8 cellular contexts compared by ENCODE assay signal in the genomic region with DNA sequence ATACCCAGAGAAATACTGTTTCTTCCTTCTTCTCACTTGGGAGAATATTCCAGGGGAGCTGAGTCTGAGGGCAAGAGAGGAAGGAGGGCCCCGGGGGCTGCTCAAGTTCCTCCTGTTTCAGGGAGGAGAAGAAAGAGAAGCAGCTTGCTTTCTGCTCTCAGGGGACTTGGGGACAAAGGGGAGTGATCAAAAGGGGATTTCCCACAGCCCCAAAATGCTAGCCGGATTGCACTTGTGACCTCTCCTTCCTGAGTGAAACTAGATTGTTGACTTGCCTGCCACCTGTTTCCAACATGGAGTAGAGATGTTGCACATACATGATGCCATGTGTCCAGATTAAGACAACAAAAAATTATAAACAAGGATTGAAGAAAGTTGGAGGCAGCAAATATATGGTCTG. TPM values are rescaled to one million over a fixed set of nuclear protein-coding genes. Genes with fewer than 3 reads are reported as not detected.
DNase-seq lines count a peak whose midpoint lies in the region; ATAC-seq and TF ChIP-seq lines count a peak whose summit lies in the region.

No MANE protein-coding gene starts in this region.

- DNase-seq in cardiac muscle cell (ENCODE audit: low read depth in 1 of 2, low spot score in 1 of 2) (no peak), right cardiac atrium (no peak), T-helper 17 cell (peak in 2 of 3 donors; percentile 25 to 28), medulla oblongata (ENCODE audit: extremely low spot score) (peak; percentile 60), HK-2 (ENCODE audit: unreplicated experiment) (no peak), posterior vena cava (ENCODE audit: low spot score) (no peak), foreskin melanocyte (no peak)

- H3K36me3 ChIP-seq in cardiac muscle cell = no peaks in the 10 kb centered on the region

- H3K4me3 Mint-ChIP-seq in T-helper 17 cell = peak overlapping the region; percentile 7

- H3K36me3 Mint-ChIP-seq in T-helper 17 cell (ENCODE audit: low read depth) = peaks cover 3% of the 10 kb centered on the region

- H3K27ac ChIP-seq in cardiac muscle cell (peak overlapping the region; percentile 60), right cardiac atrium (ENCODE audit: low read length) (no peak overlapping the region)

- H3K4me3 ChIP-seq in cardiac muscle cell = no peak overlapping the region
- H3K4me3 ChIP-seq in right cardiac atrium (ENCODE audit: low read length) = no peak overlapping the region

- 26% methylated on average over 2 of the region's 2 CpGs for WGBS in right cardiac atrium

- ATAC-seq in right cardiac atrium (no peak), HG02970 (IDR thresholded peaks at IDR 0.05; ENCODE audit: low FRiP score, unreplicated experiment) (peak; percentile 72), T-helper 17 cell (peak; percentile 91)

- peak overlapping the region; percentile 97 for H3K27ac Mint-ChIP-seq in T-helper 17 cell

- no peak for TF ChIP-seq CTCF in cardiac muscle cell (IDR thresholded peaks at IDR 0.05; ENCODE audit: low read depth, low read length)

- H3K4me1 ChIP-seq in cardiac muscle cell (ENCODE audit: low read depth) = peaks cover 8% of the 10 kb centered on the region
- H3K4me1 ChIP-seq in right cardiac atrium (ENCODE audit: control insufficient read depth, insufficient read depth, low read length) = peaks cover 3% of the 10 kb centered on the region

- intact Hi-C loops in right cardiac atrium (cut with DNase I) = no loop called here
- intact Hi-C loops in posterior vena cava (cut with DNase I) = no loop called here

- no peaks in the 10 kb centered on the region for H3K27me3 Mint-ChIP-seq in T-helper 17 cell

- H3K4me1 Mint-ChIP-seq in T-helper 17 cell = peaks cover 42% of the 10 kb centered on the region

- H3K27me3 ChIP-seq in cardiac muscle cell = no peaks in the 10 kb centered on the region
- H3K27me3 ChIP-seq in right cardiac atrium (ENCODE audit: control insufficient read depth, insufficient read depth) = no peaks in the 10 kb centered on the region

- H3K9me3 ChIP-seq in cardiac muscle cell (ENCODE audit: low read depth) (no peaks in the 10 kb centered on the region), right cardiac atrium (ENCODE audit: control insufficient read depth, low read length) (no peaks in the 10 kb centered on the region), T-helper 17 cell (ENCODE audit: control insufficient read depth, low read length, poor library complexity, severe bottlenecking) (no peaks in the 10 kb centered on the region)

RNA-seq across cellular contexts. Expression of gene PDCD4, which starts 28.7 kb away (rescaled TPM):
- 54.0 and 84.9 TPM in 2 replicates for total RNA-seq in cardiac muscle cell
- 98.7 and 160 TPM in 2 replicates for polyA plus RNA-seq in cardiac muscle cell
- 10 to 100 TPM; 61.5 to 82.7 (median 76.2) TPM for total RNA-seq in right cardiac atrium
- 39.8 TPM for polyA plus RNA-seq in right cardiac atrium
- 100 to 1,000 TPM; 307 TPM for total RNA-seq in T-helper 17 cell
- total RNA-seq in posterior vena cava = 10 to 100 TPM; 54.9 to 55.0 TPM

Comparison
In these comparisons a context has a peak if more than half of its experiments do, and no peak if none do; other contexts are left out.
1. DNase-seq: peak in T-helper 17 cell (2 of 3) and medulla oblongata (single experiment); none in cardiac muscle cell (0 of 2), right cardiac atrium (0 of 3), HK-2 (single experiment), posterior vena cava (single experiment) and foreskin melanocyte (single experiment).
2. ATAC-seq: peak in HG02970 (single experiment) and T-helper 17 cell (single experiment); none in right cardiac atrium (0 of 2).